Comparison of ENCODE assay signal across 18 cellular contexts in the genomic region with DNA sequence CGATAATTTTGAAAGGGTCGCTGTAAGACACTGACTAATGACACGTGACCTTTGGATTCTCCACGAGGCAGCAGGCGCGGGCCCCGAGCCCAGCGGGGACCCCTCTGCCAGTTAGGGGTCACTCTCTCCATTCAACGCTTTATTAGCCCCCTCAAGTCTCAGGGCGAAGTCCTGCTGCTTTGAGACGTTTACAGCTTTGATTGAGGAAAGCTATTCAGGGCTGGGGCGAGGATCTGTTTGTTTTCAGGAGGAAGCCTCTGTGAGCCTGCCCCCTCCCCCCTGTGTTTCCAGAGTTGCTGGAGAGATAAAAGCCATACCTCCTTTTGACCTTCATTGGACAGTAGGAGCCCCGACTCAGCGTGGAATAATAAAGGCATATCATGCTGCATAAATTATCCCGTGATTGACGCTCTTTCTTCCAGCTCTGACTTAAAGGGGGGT. TPM values are rescaled to one million over a fixed set of nuclear protein-coding genes. Genes with fewer than 3 reads are reported as not detected.
DNase-seq lines count a peak whose midpoint lies in the region; ATAC-seq, FAIRE-seq and TF ChIP-seq lines count a peak whose summit lies in the region.
"Had no signal": no experiment of that assay in that cellular context is flagged by ENCODE, and none has a peak within 500 bp of the region (broad histone marks: within the 10 kb centered on the region; RNA-seq: fewer than 3 reads in every experiment).

No MANE protein-coding gene starts in this region.

- CTCF ChIA-PET in K562 (lab: Yijun Ruan, JAX; ENCODE audit: low intra/inter-chr PET ratio) = no interaction called here

- H3K4me3 Mint-ChIP-seq in type B pancreatic cell = peak overlapping the region; percentile 78
- H3K4me3 Mint-ChIP-seq: natural killer cell treated with Interleukin-12 subunit alpha and Interleukin-12 subunit beta and Interleukin-15 and Interleukin-18, amount 100 ng/mL, for 72 hours; stimulated activated effector memory CD8-positive, alpha-beta T cell treated with anti-CD3 and anti-CD28 coated beads, Interleukin-12 subunit alpha, Interleukin-12 subunit beta, amount 100 ng/mL, for 72 hours had no signal

- H2BK15ac ChIP-seq in mesenchymal stem cell (ENCODE audit: low read depth, poor library complexity, severe bottlenecking) = no peak overlapping the region

- H3K9ac ChIP-seq in K562 (ENCODE audit: insufficient read depth in 1 of 2, low read depth in 2 of 2, low read length in 2 of 2) (no peak overlapping the region), mesenchymal stem cell (ENCODE audit: low read length) (peak overlapping the region; percentile 24)

- no peaks in the 10 kb centered on the region for H3K9me1 ChIP-seq in K562 (ENCODE audit: control insufficient read depth, insufficient read depth, low read length)

- H3K79me1 ChIP-seq in mesenchymal stem cell (replicated peaks; ENCODE audit: low read length, poor library complexity, severe bottlenecking) = no peaks in the 10 kb centered on the region

- H3K4me2 ChIP-seq in K562 (ENCODE audit: insufficient read depth, low read length) (no peak overlapping the region), mesenchymal stem cell (ENCODE audit: low read length, poor library complexity, severe bottlenecking) (no peak overlapping the region)

- no peak overlapping the region for H3K23ac ChIP-seq in mesenchymal stem cell (ENCODE audit: low read length in 2 of 2)

- H4K8ac ChIP-seq in mesenchymal stem cell (ENCODE audit: low read length) = no peak overlapping the region

- H2AK5ac ChIP-seq in mesenchymal stem cell (ENCODE audit: low read length, severe bottlenecking) = no peak overlapping the region

- no peak for TF ChIP-seq POLR2A in K562 (conservative IDR thresholded peaks at IDR 0.05)

- H3K36me3 ChIP-seq in left ventricle myocardium inferior = no peaks in the 10 kb centered on the region
- H3K36me3 ChIP-seq in K562 (ENCODE audit: control insufficient read depth, insufficient read depth, low read length) = no peaks in the 10 kb centered on the region
- no peaks in the 10 kb centered on the region for H3K36me3 ChIP-seq in mesenchymal stem cell (ENCODE audit: control insufficient read depth in 1 of 2, insufficient read depth in 2 of 2, low read depth in 1 of 2, low read length in 2 of 2)

- no peak overlapping the region for H3K4ac ChIP-seq in mesenchymal stem cell (ENCODE audit: low read depth in 1 of 2, low read length in 2 of 2)

- no peak for ATAC-seq in Right ventricle myocardium inferior
- no peak for ATAC-seq in K562
- ATAC-seq: activated naive CD4-positive, alpha-beta T cell treated with anti-CD3 and anti-CD28 coated beads, Interleukin-2, amount 50 U/mL, for 72 hours; left lobe of liver; natural killer cell treated with Interleukin-12 subunit alpha and Interleukin-12 subunit beta and Interleukin-15 and Interleukin-18, amount 100 ng/mL, for 72 hours; stimulated activated effector memory CD8-positive, alpha-beta T cell treated with anti-CD3 and anti-CD28 coated beads, Interleukin-12 subunit alpha, Interleukin-12 subunit beta, amount 100 ng/mL, for 72 hours had no signal

- peaks cover 63% of the 10 kb centered on the region for H3K4me1 Mint-ChIP-seq in type B pancreatic cell (ENCODE audit: unreplicated experiment)
- H3K4me1 Mint-ChIP-seq: stimulated activated effector memory CD8-positive, alpha-beta T cell treated with anti-CD3 and anti-CD28 coated beads, Interleukin-12 subunit alpha, Interleukin-12 subunit beta, amount 100 ng/mL, for 72 hours had no signal

- H3K9me3 ChIP-seq in left ventricle myocardium inferior (replicated peaks) = no peaks in the 10 kb centered on the region
- H3K9me3 ChIP-seq in K562 (replicated peaks; ENCODE audit: control insufficient read depth, insufficient read depth, low read depth, low read length) = no peaks in the 10 kb centered on the region
- H3K9me3 ChIP-seq in mesenchymal stem cell (ENCODE audit: control insufficient read depth, low read length) = no peaks in the 10 kb centered on the region

- H3K27ac Mint-ChIP-seq in type B pancreatic cell = peak overlapping the region; percentile 75
- H3K27ac Mint-ChIP-seq: activated naive CD4-positive, alpha-beta T cell treated with anti-CD3 and anti-CD28 coated beads, Interleukin-2, amount 50 U/mL, for 72 hours; natural killer cell treated with Interleukin-12 subunit alpha and Interleukin-12 subunit beta and Interleukin-15 and Interleukin-18, amount 100 ng/mL, for 72 hours; stimulated activated effector memory CD8-positive, alpha-beta T cell treated with anti-CD3 and anti-CD28 coated beads, Interleukin-12 subunit alpha, Interleukin-12 subunit beta, amount 100 ng/mL, for 72 hours had no signal

- no peak overlapping the region for H2BK5ac ChIP-seq in mesenchymal stem cell (ENCODE audit: low read depth, low read length, poor library complexity, severe bottlenecking)

- H2BK12ac ChIP-seq in mesenchymal stem cell (ENCODE audit: low read length in 2 of 2) = no peak overlapping the region

- H3K27me3 ChIP-seq in left ventricle myocardium inferior (ENCODE audit: low read depth) (peaks cover 100% of the 10 kb centered on the region), K562 (ENCODE audit: control insufficient read depth in 2 of 2, insufficient read depth in 2 of 2, low read length in 2 of 2) (peaks cover 15 to 57% of the 10 kb centered on the region in 2 experiments; a peak in 4 of 5 replicates), mesenchymal stem cell (ENCODE audit: control insufficient read depth in 1 of 2, insufficient read depth in 1 of 2, low read length in 2 of 2) (peaks cover 22 to 67% of the 10 kb centered on the region in 2 experiments)

- WGBS in K562 (ENCODE audit: insufficient coverage, low coverage, missing lambda C conversion rate) = 2% methylated on average over 16 of the region's 16 CpGs
- whole genome bisulfite sequencing in mesenchymal stem cell = 7% methylated on average over 15 of the region's 16 CpGs

- DNase-seq in left ventricle myocardium inferior (no peak), Right ventricle myocardium inferior (ENCODE audit: missing footprints) (no peak), K562 (ENCODE audit: extremely low read depth in 1 of 4, low spot score in 3 of 4) (no peak), mesenchymal stem cell (no peak), type B pancreatic cell (ENCODE audit: extremely low spot score, unreplicated experiment) (no peak), GM19240 (ENCODE audit: insufficient read length, low spot score) (no peak), HK-2 (ENCODE audit: unreplicated experiment) (no peak), NCI-H1105 (lab: John Stamatoyannopoulos, UW) (no peak)
- DNase-seq: ACHN, cerebellar nuclear complex, erythroblast, NCI-H1417 treated with DMSO at 0.1 percent for 48 hours, NCI-H345, SW 1271 had no signal

- H3K9me3 Mint-ChIP-seq in type B pancreatic cell = no peaks in the 10 kb centered on the region
- H3K9me3 Mint-ChIP-seq: activated naive CD4-positive, alpha-beta T cell treated with anti-CD3 and anti-CD28 coated beads, Interleukin-2, amount 50 U/mL, for 72 hours; natural killer cell treated with Interleukin-12 subunit alpha and Interleukin-12 subunit beta and Interleukin-15 and Interleukin-18, amount 100 ng/mL, for 72 hours; stimulated activated effector memory CD8-positive, alpha-beta T cell treated with anti-CD3 and anti-CD28 coated beads, Interleukin-12 subunit alpha, Interleukin-12 subunit beta, amount 100 ng/mL, for 72 hours had no signal

- no TSS peak for BruUV-seq in K562 (replicated peaks; lab: Mats Ljungman, UMichigan)

- H4K20me1 ChIP-seq in K562 (replicated peaks; ENCODE audit: control insufficient read depth, insufficient read depth, low read length) = no peaks in the 10 kb centered on the region; the same call in 1 of the 2 replicates

- H3K18ac ChIP-seq in mesenchymal stem cell (ENCODE audit: low read depth in 1 of 2, low read length in 2 of 2) = no peak overlapping the region

- no peak overlapping the region for H4K91ac ChIP-seq in mesenchymal stem cell (ENCODE audit: low read length)

- H2BK120ac ChIP-seq in mesenchymal stem cell (ENCODE audit: low read depth, low read length) = no peak overlapping the region

- no peak for TF ChIP-seq RAD21 in K562 (CRISPR knock-in tag; conservative IDR thresholded peaks at IDR 0.05 in 1 of 2, IDR thresholded peaks at IDR 0.05 in 1 of 2)

- intact Hi-C loops in left ventricle myocardium inferior (cut with micrococcal nuclease) (no loop called here), Right ventricle myocardium inferior (cut with DNase I) (no loop called here), K562 (cut with micrococcal nuclease) (no loop called here)

- H3K4me1 ChIP-seq in left ventricle myocardium inferior (no peaks in the 10 kb centered on the region), K562 (replicated peaks in 1 of 2; ENCODE audit: control insufficient read depth in 2 of 2, insufficient read depth in 2 of 2, low read length in 2 of 2) (no peaks in the 10 kb centered on the region; a peak in 1 of 5 replicates), mesenchymal stem cell (ENCODE audit: control insufficient read depth, insufficient read depth, low read depth, low read length) (no peaks in the 10 kb centered on the region)

- no peak for TF ChIP-seq EP300 in K562 (IDR thresholded peaks at IDR 0.05; ENCODE audit: low read length)

- TF ChIP-seq CTCF in left ventricle myocardium inferior (IDR thresholded peaks at IDR 0.05; ENCODE audit: borderline replicate concordance) = no peak
- no peak for TF ChIP-seq CTCF in K562 (IDR thresholded peaks at IDR 0.05 in 2 of 3, conservative IDR thresholded peaks at IDR 0.05 in 1 of 3; ENCODE audit: insufficient read depth in 2 of 3, low read depth in 1 of 3, low read length in 3 of 3)
- no peak for TF ChIP-seq CTCF in type B pancreatic cell (conservative IDR thresholded peaks at IDR 0.05)

- no peak overlapping the region for H3K14ac ChIP-seq in mesenchymal stem cell (ENCODE audit: low read length in 2 of 2)

- H3K27me3 Mint-ChIP-seq in type B pancreatic cell = peaks cover 58% of the 10 kb centered on the region

- H3K27ac ChIP-seq in left ventricle myocardium inferior (replicated peaks) (no peak overlapping the region), K562 (ENCODE audit: extremely low read depth, low read depth, low read length) (no peak overlapping the region), mesenchymal stem cell (ENCODE audit: low read length, poor library complexity, severe bottlenecking) (no peak overlapping the region)

- POLR2A ChIA-PET in K562 (lab: Yijun Ruan, JAX) = no interaction called here

- H3K36me3 Mint-ChIP-seq in type B pancreatic cell = no peaks in the 10 kb centered on the region
- H3K36me3 Mint-ChIP-seq: natural killer cell treated with Interleukin-12 subunit alpha and Interleukin-12 subunit beta and Interleukin-15 and Interleukin-18, amount 100 ng/mL, for 72 hours; stimulated activated effector memory CD8-positive, alpha-beta T cell treated with anti-CD3 and anti-CD28 coated beads, Interleukin-12 subunit alpha, Interleukin-12 subunit beta, amount 100 ng/mL, for 72 hours had no signal

- H3K4me3 ChIP-seq in left ventricle myocardium inferior (peak overlapping the region; percentile 11), K562 (no peak overlapping the region), mesenchymal stem cell (ENCODE audit: insufficient read depth in 1 of 2, low read depth in 1 of 2, low read length in 2 of 2) (peak overlapping the region in 1 of 2 experiments; percentile 65)

- in situ Hi-C loops in K562 (cut with MboI) = no loop called here

- no peaks in the 10 kb centered on the region for H3K79me2 ChIP-seq in K562 (ENCODE audit: control insufficient read depth, insufficient read depth, low read length)

- no peak for FAIRE-seq in K562 (lab: Jason Lieb, UNC)

- H2AFZ ChIP-seq in K562 (ENCODE audit: low read depth, low read length) = no peak overlapping the region
- H2AFZ ChIP-seq in mesenchymal stem cell (ENCODE audit: low read depth, low read length) = no peak overlapping the region

RNA-seq across cellular contexts. Expression of gene MSX2, which starts 31.4 kb away (rescaled TPM):
- total RNA-seq in left ventricle myocardium inferior = 2.3 TPM
- 1.4 TPM for total RNA-seq in Right ventricle myocardium inferior
- not detected in 2 replicates for total RNA-seq in K562 (2011; cell fraction: chromatin; rRNA removed; ENCODE audit: low replicate concordance)
- total RNA-seq in K562 (2011; cell fraction: nucleolus; rRNA removed) = not detected in 2 replicates
- not detected in 2 replicates for total RNA-seq in K562 (2011; cell fraction: nucleoplasm; rRNA removed)
- total RNA-seq in K562 (2014; rRNA removed) = not detected in 2 replicates
- not detected in 2 replicates for total RNA-seq in K562 (2014; rRNA removed; fragmentation: Illumina TruSeq; extraction: Trizol)
- not detected in 2 replicates for total RNA-seq in K562 (2015; rRNA removed; fragmentation: Illumina TruSeq; extraction: Trizol)
- not detected in 2 replicates for total RNA-seq in K562 (2021)
- not detected in 2 replicates for polyA plus RNA-seq in K562 (2011; rRNA removed)
- polyA plus RNA-seq in K562 (2011; cell fraction: cytosol; rRNA removed) = not detected in 2 replicates
- not detected in 2 replicates for polyA plus RNA-seq in K562 (2011; cell fraction: nucleus; rRNA removed)
- not detected in 2 replicates for polyA plus RNA-seq in K562 (2012)
- not detected in 2 replicates for polyA plus RNA-seq in K562 (2014; fragmentation: Illumina TruSeq; extraction: Trizol)
- not detected for polyA plus RNA-seq in K562 (2014; fragmentation: Nextera tagmentation; extraction: Ambion mirVana)
- polyA plus RNA-seq in K562 (2014; rRNA removed) = not detected in 2 replicates
- not detected in 2 replicates for polyA minus RNA-seq in K562 (2011; rRNA and poly(A)+ RNA removed)
- not detected in 2 replicates for polyA minus RNA-seq in K562 (2011; cell fraction: cytosol; rRNA and poly(A)+ RNA removed)
- not detected in 2 replicates for polyA minus RNA-seq in K562 (2011; cell fraction: nucleus; rRNA and poly(A)+ RNA removed)
- 3.1 TPM for polyA plus RNA-seq in mesenchymal stem cell (2013, experiment 1 of 2)
- polyA plus RNA-seq in mesenchymal stem cell (2013, experiment 2 of 2) = 3.2 TPM
- total RNA-seq in type B pancreatic cell (ENCODE audit: low replicate concordance) = 55.6 and 69.7 TPM in 2 replicates
- total RNA-seq: activated naive CD4-positive, alpha-beta T cell treated with anti-CD3 and anti-CD28 coated beads, Interleukin-2, amount 50 U/mL, for 72 hours; left lobe of liver; natural killer cell treated with Interleukin-12 subunit alpha and Interleukin-12 subunit beta and Interleukin-15 and Interleukin-18, amount 100 ng/mL, for 72 hours had no signal

Comparison
In these comparisons a context has a peak if more than half of its experiments do, and no peak if none do; other contexts are left out.
1. RNA of gene MSX2, which starts 31.4 kb away (total RNA-seq): 55.6 to 69.7 TPM in type B pancreatic cell; 2.3 TPM in left ventricle myocardium inferior (single experiment), 1.4 TPM in Right ventricle myocardium inferior (single experiment) and not detected in K562; every median in the first group is over 10 times any median in the second.